25 cellular contexts compared by ENCODE assay signal in the genomic region with DNA sequence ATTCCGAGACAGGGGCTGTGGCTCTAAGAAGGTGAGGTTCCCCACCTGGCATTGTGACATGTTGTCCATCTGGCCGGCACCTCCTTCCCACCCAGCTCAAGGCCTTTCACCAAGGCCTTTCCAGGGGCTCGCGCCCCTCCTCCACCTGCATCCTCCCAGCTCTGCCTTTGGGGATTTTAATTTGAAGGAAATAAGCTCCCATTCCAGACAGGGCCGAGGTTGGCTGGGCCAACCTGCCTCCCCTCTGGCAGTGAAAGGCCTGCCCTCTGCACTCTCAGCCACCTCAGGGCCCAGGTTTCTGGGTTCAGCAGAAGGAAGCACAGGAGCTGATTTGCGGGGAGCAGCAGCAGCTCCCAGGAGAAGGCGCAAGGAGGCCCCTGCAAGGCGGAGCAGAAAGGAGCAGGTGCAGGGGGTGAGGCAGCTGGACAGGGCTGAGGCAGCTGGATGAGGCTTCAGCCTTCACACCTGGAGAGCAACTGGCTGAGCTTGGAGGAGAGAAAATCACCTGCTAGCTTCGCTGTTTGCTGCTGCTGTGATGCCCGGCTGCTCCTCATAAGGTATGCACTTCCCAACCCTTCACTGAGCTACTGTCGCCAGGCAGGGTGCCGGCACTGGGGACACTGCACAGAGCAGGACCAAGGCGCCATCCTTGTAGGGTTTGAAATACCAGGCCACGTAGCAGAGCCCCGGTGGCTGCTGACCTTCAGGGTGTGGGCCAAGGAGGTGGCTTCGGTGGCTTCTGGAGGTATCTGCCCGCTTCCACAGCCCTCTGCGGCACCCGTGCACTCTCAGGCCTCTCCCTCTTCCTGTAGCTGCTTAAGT.
DNase-seq lines count a peak whose midpoint lies in the region; ATAC-seq and TF ChIP-seq lines count a peak whose summit lies in the region.
"Had no signal": no experiment of that assay in that cellular context is flagged by ENCODE, and none has a peak within 500 bp of the region (broad histone marks: within the 10 kb centered on the region; RNA-seq: fewer than 3 reads in every experiment).

No MANE protein-coding gene starts in this region.

- intact Hi-C loops in spleen (cut with DNase I; ENCODE audit: low total_unique reads), result no loop called here

- no peak overlapping the region for H3K27ac ChIP-seq in spleen
- H3K27ac ChIP-seq: 22Rv1, GM23248, KMS-11 had no signal

- H3K27me3 ChIP-seq in spleen (replicated peaks in 1 of 7), result peaks cover 0 to 26% (median 0%) of the 10 kb centered on the region in 7 donors

- H3K4me3 Mint-ChIP-seq in activated T-helper 17 cell treated with anti-CD3 and anti-CD28 coated beads, Interleukin-2, amount 50 U/mL, for 72 hours, result no peak overlapping the region
- H3K4me3 Mint-ChIP-seq: CD8-positive, alpha-beta T cell had no signal

- H3K27ac Mint-ChIP-seq in activated T-helper 17 cell treated with anti-CD3 and anti-CD28 coated beads, Interleukin-2, amount 50 U/mL, for 72 hours, result no peak overlapping the region
- H3K27ac Mint-ChIP-seq: CD8-positive, alpha-beta T cell had no signal

- H3K9me3 Mint-ChIP-seq in activated T-helper 17 cell treated with anti-CD3 and anti-CD28 coated beads, Interleukin-2, amount 50 U/mL, for 72 hours, result no peaks in the 10 kb centered on the region
- H3K9me3 Mint-ChIP-seq: CD8-positive, alpha-beta T cell had no signal

- no peaks in the 10 kb centered on the region for H3K9me3 ChIP-seq in spleen

- no peaks in the 10 kb centered on the region for H3K4me1 Mint-ChIP-seq in activated T-helper 17 cell treated with anti-CD3 and anti-CD28 coated beads, Interleukin-2, amount 50 U/mL, for 72 hours

- WGBS in spleen, 5 donors, result 84 to 90% (median 84%) methylated on average over 18 to 19 of the region's 19 CpGs

- no peak for TF ChIP-seq POLR2A in spleen (IDR thresholded peaks at IDR 0.05)

- no peak for ATAC-seq in SK-N-SH treated with all-trans-retinoic acid at 6 μM for 48 hours
- ATAC-seq in stimulated activated naive CD8-positive, alpha-beta T cell treated with anti-CD3 and anti-CD28 coated beads, Interleukin-15, Interleukin-2, amounts not matched to agents 100 U/mL and 50 U/mL, for 24 hours, result no peak
- ATAC-seq in activated T-helper 17 cell treated with anti-CD3 and anti-CD28 coated beads, Interleukin-2, amount 50 U/mL, for 72 hours (replicated peaks), result no peak
- ATAC-seq: CD8-positive, alpha-beta T cell; Right ventricle myocardium inferior had no signal

- H3K36me3 ChIP-seq in spleen, result no peaks in the 10 kb centered on the region

- peaks cover 0 to 4% (median 0%) of the 10 kb centered on the region in 6 donors for H3K4me1 ChIP-seq in spleen

- DNase-seq in DMS53 (lab: John Stamatoyannopoulos, UW), result peak; percentile 11
- no peak for DNase-seq in DMS53 treated with DMSO at 0.1 percent for 48 hours (lab: John Stamatoyannopoulos, UW; ENCODE audit: unreplicated experiment)
- peak; percentile 11 for DNase-seq in NCI-H1105 treated with DMSO at 0.1 percent for 48 hours (lab: John Stamatoyannopoulos, UW)
- DNase-seq in SHP77 (lab: John Stamatoyannopoulos, UW), result peak; percentile 28 to 33
- DNase-seq in spleen, result peak; percentile 67
- no peak for DNase-seq in stimulated activated naive CD8-positive, alpha-beta T cell treated with anti-CD3 and anti-CD28 coated beads, Interleukin-15, Interleukin-2, amounts not matched to agents 100 U/mL and 50 U/mL, for 24 hours
- DNase-seq: ACHN; C1 segment of cervical spinal cord; CD8-positive, alpha-beta T cell; DND-41; GM23248; HCEC 1CT; MV-4-11; NCI-H1694 treated with DMSO at 0.1 percent for 48 hours; NCI-H2081 treated with DMSO at 0.1 percent for 48 hours; NCI-H2171 treated with DMSO at 0.1 percent for 48 hours; NCI-H446 treated with DMSO at 0.1 percent for 48 hours; NCI-H774; SW 1271; T-helper 2 cell had no signal

- peaks cover 20% of the 10 kb centered on the region for H3K27me3 Mint-ChIP-seq in activated T-helper 17 cell treated with anti-CD3 and anti-CD28 coated beads, Interleukin-2, amount 50 U/mL, for 72 hours

- H3K36me3 Mint-ChIP-seq in activated T-helper 17 cell treated with anti-CD3 and anti-CD28 coated beads, Interleukin-2, amount 50 U/mL, for 72 hours (ENCODE audit: low read depth), result no peaks in the 10 kb centered on the region
- H3K36me3 Mint-ChIP-seq: CD8-positive, alpha-beta T cell had no signal

- TF ChIP-seq CTCF in spleen (IDR thresholded peaks at IDR 0.05 in 8 of 11, conservative IDR thresholded peaks at IDR 0.05 in 3 of 11), result no peak

- H3K4me3 ChIP-seq in spleen, result no peak overlapping the region
- H3K4me3 ChIP-seq: GM23248 had no signal

TF ChIP-seq in SK-N-SH treated with all-trans-retinoic acid at 6 μM for 48 hours, 23 proteins besides CTCF, POLR2A, EP300 and RAD21:
- TF ChIP-seq, protein P1, sequence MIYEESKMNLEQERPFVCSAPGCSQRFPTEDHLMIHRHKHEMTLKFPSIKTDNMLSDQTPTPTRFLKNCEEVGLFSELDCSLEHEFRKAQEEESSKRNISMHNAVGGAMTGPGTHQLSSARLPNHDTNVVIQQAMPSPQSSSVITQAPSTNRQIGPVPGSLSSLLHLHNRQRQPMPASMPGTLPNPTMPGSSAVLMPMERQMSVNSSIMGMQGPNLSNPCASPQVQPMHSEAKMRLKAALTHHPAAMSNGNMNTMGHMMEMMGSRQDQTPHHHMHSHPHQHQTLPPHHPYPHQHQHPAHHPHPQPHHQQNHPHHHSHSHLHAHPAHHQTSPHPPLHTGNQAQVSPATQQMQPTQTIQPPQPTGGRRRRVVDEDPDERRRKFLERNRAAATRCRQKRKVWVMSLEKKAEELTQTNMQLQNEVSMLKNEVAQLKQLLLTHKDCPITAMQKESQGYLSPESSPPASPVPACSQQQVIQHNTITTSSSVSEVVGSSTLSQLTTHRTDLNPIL (CRISPR knock-in tag; IDR thresholded peaks at IDR 0.05; ENCODE audit: low read depth), result no peak
- TF ChIP-seq RARB (CRISPR knock-in tag; IDR thresholded peaks at IDR 0.05) (no peak), ZFP3 (CRISPR knock-in tag; IDR thresholded peaks at IDR 0.05) (no peak), SNAI2 (CRISPR knock-in tag; IDR thresholded peaks at IDR 0.05) (no peak), ESRRG (CRISPR knock-in tag; IDR thresholded peaks at IDR 0.05) (no peak)
- TF ChIP-seq, protein P2, sequence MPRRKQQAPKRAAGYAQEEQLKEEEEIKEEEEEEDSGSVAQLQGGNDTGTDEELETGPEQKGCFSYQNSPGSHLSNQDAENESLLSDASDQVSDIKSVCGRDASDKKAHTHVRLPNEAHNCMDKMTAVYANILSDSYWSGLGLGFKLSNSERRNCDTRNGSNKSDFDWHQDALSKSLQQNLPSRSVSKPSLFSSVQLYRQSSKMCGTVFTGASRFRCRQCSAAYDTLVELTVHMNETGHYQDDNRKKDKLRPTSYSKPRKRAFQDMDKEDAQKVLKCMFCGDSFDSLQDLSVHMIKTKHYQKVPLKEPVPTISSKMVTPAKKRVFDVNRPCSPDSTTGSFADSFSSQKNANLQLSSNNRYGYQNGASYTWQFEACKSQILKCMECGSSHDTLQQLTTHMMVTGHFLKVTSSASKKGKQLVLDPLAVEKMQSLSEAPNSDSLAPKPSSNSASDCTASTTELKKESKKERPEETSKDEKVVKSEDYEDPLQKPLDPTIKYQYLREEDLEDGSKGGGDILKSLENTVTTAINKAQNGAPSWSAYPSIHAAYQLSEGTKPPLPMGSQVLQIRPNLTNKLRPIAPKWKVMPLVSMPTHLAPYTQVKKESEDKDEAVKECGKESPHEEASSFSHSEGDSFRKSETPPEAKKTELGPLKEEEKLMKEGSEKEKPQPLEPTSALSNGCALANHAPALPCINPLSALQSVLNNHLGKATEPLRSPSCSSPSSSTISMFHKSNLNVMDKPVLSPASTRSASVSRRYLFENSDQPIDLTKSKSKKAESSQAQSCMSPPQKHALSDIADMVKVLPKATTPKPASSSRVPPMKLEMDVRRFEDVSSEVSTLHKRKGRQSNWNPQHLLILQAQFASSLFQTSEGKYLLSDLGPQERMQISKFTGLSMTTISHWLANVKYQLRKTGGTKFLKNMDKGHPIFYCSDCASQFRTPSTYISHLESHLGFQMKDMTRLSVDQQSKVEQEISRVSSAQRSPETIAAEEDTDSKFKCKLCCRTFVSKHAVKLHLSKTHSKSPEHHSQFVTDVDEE (CRISPR knock-in tag; IDR thresholded peaks at IDR 0.05), result no peak

Comparison
In these comparisons a context has a peak if more than half of its experiments do, and no peak if none do; other contexts are left out.
1. DNase-seq: peak in DMS53 (single experiment), NCI-H1105 treated with DMSO at 0.1 percent for 48 hours (single experiment), SHP77 (2 of 2) and spleen (single experiment); none in DMS53 treated with DMSO at 0.1 percent for 48 hours (single experiment) and stimulated activated naive CD8-positive, alpha-beta T cell treated with anti-CD3 and anti-CD28 coated beads, Interleukin-15, Interleukin-2, amounts not matched to agents 100 U/mL and 50 U/mL, for 24 hours (single experiment).